In genomic region chr1:165841582-165842362, GRCh38 we compare ENCODE assay signal across 9 cellular contexts. TPM values are rescaled to one million over a fixed set of nuclear protein-coding genes. Genes with fewer than 3 reads are reported as not detected.
DNase-seq lines count a peak whose midpoint lies in the region; ATAC-seq, FAIRE-seq and TF ChIP-seq lines count a peak whose summit lies in the region.
"Had no signal": no experiment of that assay in that cellular context is flagged by ENCODE, and none has a peak within 500 bp of the region (broad histone marks: within the 10 kb centered on the region; RNA-seq: fewer than 3 reads in every experiment).

No MANE protein-coding gene starts in this region.

- BruUV-seq in IMR-90 (replicated peaks; lab: Mats Ljungman, UMichigan), result no TSS peak

- H3K4me1 Mint-ChIP-seq in activated naive CD4-positive, alpha-beta T cell treated with anti-CD3 and anti-CD28 coated beads for 36 hours (ENCODE audit: low read depth), result peaks cover 24% of the 10 kb centered on the region

- peak overlapping the region; percentile 2; the same call in 1 of the 3 replicates for H2BK15ac ChIP-seq in IMR-90 (ENCODE audit: low read depth, low read length)

- no peak for TF ChIP-seq RAD21 in IMR-90 (IDR thresholded peaks at IDR 0.05; ENCODE audit: low read length)

- no peak overlapping the region; a peak in 1 of 4 replicates for H4K8ac ChIP-seq in IMR-90 (ENCODE audit: low read depth in 2 of 2, low read length in 2 of 2)

- no peak overlapping the region for H2BK20ac ChIP-seq in IMR-90 (ENCODE audit: low read depth, low read length)

- peak overlapping the region; percentile 52 for H3K23ac ChIP-seq in IMR-90 (ENCODE audit: low read depth, low read length)

- H3K18ac ChIP-seq in IMR-90 (ENCODE audit: low read depth, low read length), result no peak overlapping the region; the same call in 1 of the 2 replicates

- no peak overlapping the region for H3K4me3 ChIP-seq in IMR-90 (ENCODE audit: insufficient read depth, low read depth, low read length)

- peaks cover 84% of the 10 kb centered on the region for H4K20me1 ChIP-seq in IMR-90 (ENCODE audit: insufficient read depth, low read length)

- no peak overlapping the region for H2AK5ac ChIP-seq in IMR-90 (ENCODE audit: low read depth, low read length)

- peak overlapping the region; percentile 60; the same call in 1 of the 2 replicates for H3K4me2 ChIP-seq in IMR-90 (ENCODE audit: low read depth, low read length)

- no peaks in the 10 kb centered on the region for H3K27me3 ChIP-seq in IMR-90 (ENCODE audit: control insufficient read depth, insufficient read depth, low read length)

- no peak overlapping the region for H2AFZ ChIP-seq in IMR-90 (replicated peaks; ENCODE audit: low read length, poor library complexity)

- no peak overlapping the region for H3K27ac ChIP-seq in IMR-90 (ENCODE audit: insufficient read depth, low read length)

- H3K4me1 ChIP-seq in IMR-90 (ENCODE audit: control insufficient read depth, insufficient read depth, low read length), result peaks cover 26% of the 10 kb centered on the region

- H3K56ac ChIP-seq in IMR-90 (ENCODE audit: extremely low read depth, insufficient read depth, low read length), result no peak overlapping the region

- ATAC-seq in IMR-90 (ENCODE audit: low read depth), result peak; percentile 74
- ATAC-seq in stimulated activated naive CD8-positive, alpha-beta T cell treated with anti-CD3 and anti-CD28 coated beads, Interleukin-15, Interleukin-2, amounts not matched to agents 100 U/mL and 50 U/mL, for 24 hours, result peak; percentile 72

- in situ Hi-C loops in IMR-90 (cut with MboI; ENCODE audit: low sequenced_read_pairs), result no loop called here

- no peak overlapping the region for H3K4ac ChIP-seq in IMR-90 (ENCODE audit: low read depth, low read length)

- dilution Hi-C loops in IMR-90 (cut with HindIII; ENCODE audit: low sequenced_read_pairs, unreplicated experiment), result no loop called here

- peaks cover 43 to 86% of the 10 kb centered on the region in 2 experiments for H3K79me1 ChIP-seq in IMR-90 (ENCODE audit: low read depth in 1 of 2, low read length in 2 of 2)

- H3K27ac Mint-ChIP-seq in activated naive CD4-positive, alpha-beta T cell treated with anti-CD3 and anti-CD28 coated beads for 36 hours, result peak overlapping the region; percentile 28

- peaks cover 30% of the 10 kb centered on the region for H3K9me1 ChIP-seq in IMR-90 (ENCODE audit: insufficient read depth, low read length)

- H3K9me3 ChIP-seq in IMR-90 (ENCODE audit: control insufficient read depth, insufficient read depth, low read length), result no peaks in the 10 kb centered on the region

- H2BK5ac ChIP-seq in IMR-90 (ENCODE audit: low read depth, low read length, poor library complexity, severe bottlenecking), result peak overlapping the region; percentile 6

- H3K9ac ChIP-seq in IMR-90 (ENCODE audit: low read depth, low read length), result no peak overlapping the region

- H2AK9ac ChIP-seq in IMR-90 (replicated peaks; ENCODE audit: low read depth, low read length, poor library complexity), result peak overlapping the region; percentile 66

- no peaks in the 10 kb centered on the region for H3K27me3 Mint-ChIP-seq in activated naive CD4-positive, alpha-beta T cell treated with anti-CD3 and anti-CD28 coated beads for 36 hours (ENCODE audit: low read depth)

- DNase-seq in activated naive CD4-positive, alpha-beta T cell treated with anti-CD3 and anti-CD28 coated beads for 36 hours, result peak; percentile 32
- DNase-seq in activated naive CD4-positive, alpha-beta T cell treated with anti-CD3 and anti-CD28 coated beads, Interleukin-2, amount 50 U/mL, for 16 hours, result no peak
- DNase-seq in IMR-90 (peak; percentile 75), dermis blood vessel endothelial cell (peak; percentile 39), urothelium cell line (ENCODE audit: low spot score) (no peak), nucleus accumbens (lab: John Stamatoyannopoulos, UW) (no peak), retina (no peak)
- DNase-seq in stimulated activated naive CD8-positive, alpha-beta T cell treated with anti-CD3 and anti-CD28 coated beads, Interleukin-15, Interleukin-2, amounts not matched to agents 100 U/mL and 50 U/mL, for 24 hours, result no peak
- DNase-seq: NCI-H1930 had no signal

- peaks cover 11% of the 10 kb centered on the region for H3K36me3 Mint-ChIP-seq in activated naive CD4-positive, alpha-beta T cell treated with anti-CD3 and anti-CD28 coated beads for 36 hours (ENCODE audit: low read depth)

- no peaks in the 10 kb centered on the region; the same call in 1 of the 2 replicates for H3K36me3 ChIP-seq in IMR-90 (ENCODE audit: control insufficient read depth, insufficient read depth, low read length)

- CTCF ChIA-PET in activated naive CD4-positive, alpha-beta T cell treated with anti-CD3 and anti-CD28 coated beads for 36 hours (lab: Charles Lee), result interaction anchor here (0.7 to 1.4 kb wide), 4 partner anchors 13 to 32 kb away, joined by 3 to 4 read pairs (median 3); no protein-coding TSS in a partner anchor
- CTCF ChIA-PET in IMR-90 (lab: Yijun Ruan, JAX), result no interaction called here

- POLR2A ChIA-PET in IMR-90 (lab: Charles Lee; ENCODE audit: unreplicated experiment), result no interaction called here

- no peak overlapping the region for H4K5ac ChIP-seq in IMR-90 (ENCODE audit: low read depth, low read length)

- no peak overlapping the region; the same call in 1 of the 2 replicates for H3K14ac ChIP-seq in IMR-90 (replicated peaks; ENCODE audit: low read depth, low read length)

- no peak for TF ChIP-seq CTCF in IMR-90 (conservative IDR thresholded peaks at IDR 0.05; ENCODE audit: low read depth, low read length)

- WGBS in IMR-90 (ENCODE audit: extremely low coverage in 2 of 2, insufficient read length in 1 of 2), 2 experiments, result 44% methylated on average over 2 of the region's 5 CpGs; no CpG with 5 or more reads in 1 of the 2 experiments

- H3K4me3 Mint-ChIP-seq in activated naive CD4-positive, alpha-beta T cell treated with anti-CD3 and anti-CD28 coated beads for 36 hours, result no peak overlapping the region

- no peaks in the 10 kb centered on the region for H3K9me3 Mint-ChIP-seq in activated naive CD4-positive, alpha-beta T cell treated with anti-CD3 and anti-CD28 coated beads for 36 hours

- intact Hi-C loops in activated naive CD4-positive, alpha-beta T cell treated with anti-CD3 and anti-CD28 coated beads for 36 hours (cut with micrococcal nuclease), result loop anchor here (1.0 to 5.0 kb wide), 4 partner anchors 13 to 866 kb away; partner anchors contain the start of gene ALDH9A1
- intact Hi-C loops in IMR-90 (cut with micrococcal nuclease), result no loop called here

- no peak for FAIRE-seq in urothelium cell line (lab: Jason Lieb, UNC)

- no peak overlapping the region for H4K91ac ChIP-seq in IMR-90 (ENCODE audit: insufficient read depth, low read depth, low read length)

- no peak overlapping the region for H2BK120ac ChIP-seq in IMR-90 (ENCODE audit: low read depth, low read length)

- no peak for TF ChIP-seq POLR2A in IMR-90 (IDR thresholded peaks at IDR 0.05; ENCODE audit: low read depth, low read length)

TF ChIP-seq in IMR-90, 13 proteins besides CTCF, POLR2A, EP300 and RAD21:
- TF ChIP-seq CHD1 (IDR thresholded peaks at IDR 0.05; ENCODE audit: low read depth, low read length) (no peak), MAFK (IDR thresholded peaks at IDR 0.05; ENCODE audit: low read depth, low read length) (no peak), USF2 (IDR thresholded peaks at IDR 0.05; ENCODE audit: low read depth, low read length) (no peak), MXI1 (IDR thresholded peaks at IDR 0.05; ENCODE audit: borderline replicate concordance, low read depth, low read length) (no peak), CEBPB (IDR thresholded peaks at IDR 0.05; ENCODE audit: low read depth, low read length) (no peak), BHLHE40 (IDR thresholded peaks at IDR 0.05; ENCODE audit: low read depth, low read length) (peak; percentile 76), MAZ (IDR thresholded peaks at IDR 0.05; ENCODE audit: borderline replicate concordance, low read depth, low read length) (no peak), FOS (IDR thresholded peaks at IDR 0.05; ENCODE audit: low read depth, low read length) (peak; percentile 56), NFE2L2 (IDR thresholded peaks at IDR 0.05; ENCODE audit: low read depth, low read length) (no peak), SMC3 (IDR thresholded peaks at IDR 0.05; ENCODE audit: low read depth, low read length) (no peak), RCOR1 (IDR thresholded peaks at IDR 0.05; ENCODE audit: insufficient replicate concordance, low read length) (peak; percentile 29), RFX5 (IDR thresholded peaks at IDR 0.05; ENCODE audit: low read depth, low read length) (no peak), ELK1 (IDR thresholded peaks at IDR 0.05; ENCODE audit: borderline replicate concordance, low read depth, low read length) (no peak)

RNA-seq across cellular contexts. Expression of gene UCK2, which starts 14.4 kb away (rescaled TPM):
- total RNA-seq in activated naive CD4-positive, alpha-beta T cell treated with anti-CD3 and anti-CD28 coated beads for 36 hours, result 10 to 100 TPM; 58.8 to 61.5 TPM
- total RNA-seq in IMR-90 (2012; rRNA removed) (74.2 and 87.8 TPM in 2 replicates), dermis blood vessel endothelial cell (84.7 and 86.3 TPM in 2 replicates)
- 76.4 and 83.0 TPM in 2 replicates for polyA plus RNA-seq in IMR-90 (2012; rRNA removed)
- 62.3 and 63.1 TPM in 2 replicates for polyA plus RNA-seq in IMR-90 (2012; cell fraction: cytosol; rRNA removed)
- polyA plus RNA-seq in IMR-90 (2012; cell fraction: nucleus; rRNA removed; ENCODE audit: low replicate concordance), result 38.7 and 53.5 TPM in 2 replicates

Comparison
In these comparisons a context has a peak if more than half of its experiments do, and no peak if none do; other contexts are left out.
1. DNase-seq: peak in activated naive CD4-positive, alpha-beta T cell treated with anti-CD3 and anti-CD28 coated beads for 36 hours (single experiment), IMR-90 (single experiment) and dermis blood vessel endothelial cell (single experiment); none in activated naive CD4-positive, alpha-beta T cell treated with anti-CD3 and anti-CD28 coated beads, Interleukin-2, amount 50 U/mL, for 16 hours (single experiment), stimulated activated naive CD8-positive, alpha-beta T cell treated with anti-CD3 and anti-CD28 coated beads, Interleukin-15, Interleukin-2, amounts not matched to agents 100 U/mL and 50 U/mL, for 24 hours (single experiment), urothelium cell line (single experiment), nucleus accumbens (0 of 56) and retina (single experiment).